In genomic region chr10:101617102-101617823, GRCh38 we compare ENCODE assay signal across 12 cellular contexts. TPM values are rescaled to one million over a fixed set of nuclear protein-coding genes. Genes with fewer than 3 reads are reported as not detected.
DNase-seq lines count a peak whose midpoint lies in the region; ATAC-seq and TF ChIP-seq lines count a peak whose summit lies in the region.
"Had no signal": no experiment of that assay in that cellular context is flagged by ENCODE, and none has a peak within 500 bp of the region (broad histone marks: within the 10 kb centered on the region; RNA-seq: fewer than 3 reads in every experiment).

No MANE protein-coding gene starts in this region.

- peak; percentile 14 for ATAC-seq in activated B cell treated with CpG ODN at 0.5 μM for 24 hours (ENCODE audit: low read depth)
- no peak for ATAC-seq in GM18519 (IDR thresholded peaks at IDR 0.05; ENCODE audit: low FRiP score, unreplicated experiment)
- ATAC-seq in HG02642 (IDR thresholded peaks at IDR 0.05; ENCODE audit: poor library complexity, unreplicated experiment) = no peak
- no peak for ATAC-seq in activated T-cell treated with anti-CD3 and anti-CD28 coated beads, Interleukin-2, amount 50 U/mL, for 72 hours (replicated peaks in 1 of 2)

- H3K27me3 ChIP-seq in osteoblast (ENCODE audit: insufficient read depth, low read length) = no peaks in the 10 kb centered on the region
- H3K27me3 ChIP-seq: colonic mucosa had no signal

- DNase-seq in NCI-H748 (lab: John Stamatoyannopoulos, UW; ENCODE audit: unreplicated experiment) (peak; percentile 12), NCI-H748 treated with DMSO at 0.1 percent for 48 hours (lab: John Stamatoyannopoulos, UW) (no peak), HuH-7 (ENCODE audit: low spot score) (peak; percentile 32), activated B cell treated with CpG ODN at 0.5 μM for 24 hours (no peak), osteoblast (ENCODE audit: insufficient read length, low spot score, missing footprints) (no peak)
- DNase-seq in activated T-cell treated with anti-CD3 and anti-CD28 coated beads, Interleukin-2, amount 50 U/mL, for 72 hours = no peak
- DNase-seq: activated CD4-positive, alpha-beta T cell treated with anti-CD3 and anti-CD28 coated beads, Interleukin-2, amount 50 U/mL, for 48 hours; colonic mucosa; stimulated activated CD4-positive, alpha-beta T cell treated with anti-CD3 and anti-CD28 coated beads, Interleukin-12 subunit alpha, Interleukin-12 subunit beta, amount 100 ng/mL, for 4 hours; trophoblast cell had no signal

- peaks cover 11% of the 10 kb centered on the region for H4K20me1 ChIP-seq in osteoblast (ENCODE audit: insufficient read depth, low read length)

- no peaks in the 10 kb centered on the region for H3K9me3 Mint-ChIP-seq in activated B cell treated with CpG ODN at 0.5 μM for 24 hours
- no peaks in the 10 kb centered on the region for H3K9me3 Mint-ChIP-seq in activated T-cell treated with anti-CD3 and anti-CD28 coated beads, Interleukin-2, amount 50 U/mL, for 72 hours

- peaks cover 60% of the 10 kb centered on the region for H3K36me3 Mint-ChIP-seq in activated B cell treated with CpG ODN at 0.5 μM for 24 hours (ENCODE audit: low read depth)
- peaks cover 0 to 3% of the 10 kb centered on the region in 2 donors for H3K36me3 Mint-ChIP-seq in activated T-cell treated with anti-CD3 and anti-CD28 coated beads, Interleukin-2, amount 50 U/mL, for 72 hours (ENCODE audit: insufficient read depth in 2 of 2)

- no peaks in the 10 kb centered on the region for H3K4me1 ChIP-seq in osteoblast (ENCODE audit: insufficient read depth, low read length)
- H3K4me1 ChIP-seq: colonic mucosa had no signal

- no peaks in the 10 kb centered on the region for H3K27me3 Mint-ChIP-seq in activated B cell treated with CpG ODN at 0.5 μM for 24 hours
- H3K27me3 Mint-ChIP-seq in activated T-cell treated with anti-CD3 and anti-CD28 coated beads, Interleukin-2, amount 50 U/mL, for 72 hours (ENCODE audit: low read depth) = no peaks in the 10 kb centered on the region

- H3K9me3 ChIP-seq in osteoblast (ENCODE audit: low read depth, low read length) = no peaks in the 10 kb centered on the region
- H3K9me3 ChIP-seq: colonic mucosa had no signal

- POLR2A ChIA-PET in activated B cell treated with CpG ODN at 0.5 μM for 24 hours (lab: Charles Lee) = interaction anchor here (0.5 to 0.7 kb wide), 2 partner anchors 162 to 226 kb away, joined by 3 read pairs; partner anchors contain the start of gene KCNIP2

- H3K4me3 Mint-ChIP-seq in activated B cell treated with CpG ODN at 0.5 μM for 24 hours = no peak overlapping the region
- no peak overlapping the region for H3K4me3 Mint-ChIP-seq in activated T-cell treated with anti-CD3 and anti-CD28 coated beads, Interleukin-2, amount 50 U/mL, for 72 hours

- H3K36me3 ChIP-seq in osteoblast (ENCODE audit: insufficient read depth, low read length) = peaks cover 3% of the 10 kb centered on the region
- H3K36me3 ChIP-seq: colonic mucosa had no signal

- no peak overlapping the region for H3K27ac ChIP-seq in osteoblast (ENCODE audit: low read depth, low read length)
- H3K27ac ChIP-seq: colonic mucosa had no signal

- CTCF ChIA-PET in activated B cell treated with CpG ODN at 0.5 μM for 24 hours (lab: Charles Lee) = interaction anchor here (1.4 kb wide), 1 partner anchor 15 kb away, joined by 3 read pairs; no protein-coding TSS in a partner anchor

- TF ChIP-seq CTCF in activated B cell treated with CpG ODN at 0.5 μM for 24 hours (IDR thresholded peaks at IDR 0.05) = no peak
- TF ChIP-seq CTCF in osteoblast (IDR thresholded peaks at IDR 0.05; ENCODE audit: extremely low read depth, low read depth, low read length) = peak; percentile 13

- no peak overlapping the region for H3K4me3 ChIP-seq in osteoblast (ENCODE audit: insufficient read depth, low read length)
- H3K4me3 ChIP-seq: colonic mucosa had no signal

- no peak overlapping the region for H3K4me2 ChIP-seq in osteoblast (ENCODE audit: insufficient read depth, low read length)

- no peaks in the 10 kb centered on the region for H3K79me2 ChIP-seq in osteoblast (ENCODE audit: insufficient read depth, low read length)

- H3K27ac Mint-ChIP-seq in activated B cell treated with CpG ODN at 0.5 μM for 24 hours = peak overlapping the region; percentile 14
- no peak overlapping the region for H3K27ac Mint-ChIP-seq in activated T-cell treated with anti-CD3 and anti-CD28 coated beads, Interleukin-2, amount 50 U/mL, for 72 hours

- intact Hi-C loops in activated B cell treated with CpG ODN at 0.5 μM for 24 hours (cut with micrococcal nuclease) = no loop called here

- no peak overlapping the region for H2AFZ ChIP-seq in osteoblast (ENCODE audit: low read length)

- peaks cover 24% of the 10 kb centered on the region for H3K4me1 Mint-ChIP-seq in activated B cell treated with CpG ODN at 0.5 μM for 24 hours
- no peaks in the 10 kb centered on the region for H3K4me1 Mint-ChIP-seq in activated T-cell treated with anti-CD3 and anti-CD28 coated beads, Interleukin-2, amount 50 U/mL, for 72 hours (ENCODE audit: low read depth)

RNA-seq across cellular contexts. Expression of gene DPCD, which starts 29.1 kb away (rescaled TPM):
- total RNA-seq in activated B cell treated with CpG ODN at 0.5 μM for 24 hours (2.3 and 2.9 TPM in 2 replicates), osteoblast (28.9 and 36.2 TPM in 2 replicates)
- total RNA-seq in activated T-cell treated with anti-CD3 and anti-CD28 coated beads, Interleukin-2, amount 50 U/mL, for 72 hours = 1 to 10 TPM; 4.5 to 4.7 TPM

RNA-seq across cellular contexts. Expression of gene POLL, which starts 29.2 kb away (rescaled TPM):
- total RNA-seq in activated B cell treated with CpG ODN at 0.5 μM for 24 hours (35.0 and 39.5 TPM in 2 replicates), osteoblast (17.1 and 18.5 TPM in 2 replicates)
- 10 to 100 TPM; 34.8 to 38.0 TPM for total RNA-seq in activated T-cell treated with anti-CD3 and anti-CD28 coated beads, Interleukin-2, amount 50 U/mL, for 72 hours

Comparison
In these comparisons a context has a peak if more than half of its experiments do, and no peak if none do; other contexts are left out.
1. DNase-seq: peak in NCI-H748 (single experiment) and HuH-7 (single experiment); none in NCI-H748 treated with DMSO at 0.1 percent for 48 hours (single experiment), activated B cell treated with CpG ODN at 0.5 μM for 24 hours (single experiment), osteoblast (single experiment) and activated T-cell treated with anti-CD3 and anti-CD28 coated beads, Interleukin-2, amount 50 U/mL, for 72 hours (0 of 2).